ENCODE assay signal across 18 cellular contexts in the genomic region with DNA sequence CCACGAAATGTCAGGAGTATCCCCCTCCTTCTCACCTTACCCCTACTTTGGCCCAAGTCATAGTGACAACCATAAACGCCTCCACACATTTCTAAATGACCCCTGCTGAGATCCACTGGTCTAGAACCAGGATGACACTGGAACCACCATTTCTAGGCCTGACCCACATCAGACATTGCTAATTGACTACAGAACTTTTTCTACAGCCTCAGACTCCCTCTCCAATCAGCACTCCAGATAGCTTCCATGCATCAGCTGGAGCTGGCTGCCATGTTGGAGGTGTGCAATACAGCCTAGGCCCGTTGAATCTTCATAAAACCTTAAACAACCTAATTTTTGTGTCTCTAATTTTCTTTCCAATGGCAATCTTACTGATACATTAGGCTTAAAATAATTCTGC.
"Had no signal": no experiment of that assay in that cellular context is flagged by ENCODE, and none has a peak within 500 bp of the region (broad histone marks: within the 10 kb centered on the region; RNA-seq: fewer than 3 reads in every experiment).

No MANE protein-coding gene starts in this region.

- H3K27me3 ChIP-seq: MG63 had no signal

- H3K36me3 ChIP-seq: MG63 had no signal

- H3K9me3 ChIP-seq: MG63, SK-N-SH had no signal

- H3K4me3 ChIP-seq: MG63 had no signal

- DNase-seq: Karpas-422, KG1, MG63, NCI-H1092, NCI-H1436, NCI-H187, NCI-H2029, NCI-H2081 treated with DMSO at 0.1 percent for 48 hours, NCI-H2171, NCI-H226, NCI-H446, NCI-H510A, NCI-H524 treated with DMSO at 0.1 percent for 48 hours, NCI-H69, NCI-H774, RPMI8226, SHP77, SK-N-SH had no signal
